In genomic region chr16:28981517-28981916, GRCh38 we compare ENCODE assay signal across 8 cellular contexts. TPM values are rescaled to one million over a fixed set of nuclear protein-coding genes. Genes with fewer than 3 reads are reported as not detected.
A peak's percentile ranks its signal among the peaks of the same experiment; 100 is the strongest.
DNase-seq lines count a peak whose midpoint lies in the region; ATAC-seq, FAIRE-seq and TF ChIP-seq lines count a peak whose summit lies in the region.

No MANE protein-coding gene starts in this region.

- DNase-seq in SIG-M5 treated with dmso at 0.1 percent for 504 hours (lab: John Stamatoyannopoulos, UW; ENCODE audit: unreplicated experiment) (peak; percentile 14), SIG-M5 (lab: John Stamatoyannopoulos, UW) (no peak), PC-9 (no peak), H1 (ENCODE audit: low read depth in 1 of 2, low spot score in 2 of 2) (peak in 1 of 2 experiments; percentile 90), NCI-H774 (lab: John Stamatoyannopoulos, UW) (no peak), HuH-7 (ENCODE audit: low spot score) (no peak)
- DNase-seq in stimulated activated CD4-positive, alpha-beta T cell treated with anti-CD3 and anti-CD28 coated beads, Interleukin-4, amount 100 ng/mL, for 24 hours, result peak; percentile 53

- H3K27ac ChIP-seq in PC-9, result no peak overlapping the region
- H3K27ac ChIP-seq in H1 (ENCODE audit: low read depth, low read length), result no peak overlapping the region

- WGBS in H1 (ENCODE audit: extremely low coverage in 1 of 2, insufficient coverage in 1 of 2, insufficient read length in 1 of 2, insufficient replicate concordance in 2 of 2, low coverage in 1 of 2, low lambda C conversion rate in 2 of 2, missing lambda C conversion rate in 1 of 2), 2 experiments, result 90% methylated on average over 11 of the region's 12 CpGs; no CpG with 5 or more reads in 1 of the 2 experiments

- no peaks in the 10 kb centered on the region for H3K27me3 ChIP-seq in PC-9 (ENCODE audit: insufficient read depth, low read depth)
- H3K27me3 ChIP-seq in H1 (replicated peaks in 1 of 4; ENCODE audit: control insufficient read depth in 3 of 4, extremely low read depth in 1 of 4, insufficient read depth in 3 of 4, low read length in 3 of 4), result no peaks in the 10 kb centered on the region

- H3K9me2 ChIP-seq in PC-9 (ENCODE audit: insufficient read depth), result no peaks in the 10 kb centered on the region

- CTCF ChIA-PET in PC-9 (lab: Charles Lee) (no interaction called here), H1 (lab: Charles Lee; ENCODE audit: partially characterized antibody) (interaction anchor here (1.1 to 2.8 kb wide), 8 partner anchors 8 to 117 kb away, joined by 3 to 13 read pairs (median 4); no protein-coding TSS in a partner anchor)

- H3K36me3 ChIP-seq in PC-9 (ENCODE audit: low read depth) (peaks cover 17% of the 10 kb centered on the region), H1 (ENCODE audit: control insufficient read depth in 2 of 4, insufficient read depth in 4 of 4, low read length in 3 of 4) (peaks cover 0 to 16% (median 5%) of the 10 kb centered on the region in 4 experiments; a peak in 5 of 8 replicates)

- H3K4me3 ChIP-seq in PC-9, result no peak overlapping the region
- H3K4me3 ChIP-seq in H1 (ENCODE audit: extremely low read depth in 1 of 4, insufficient read depth in 2 of 4, low read depth in 3 of 4, low read length in 4 of 4), result no peak overlapping the region

- H2AFZ ChIP-seq in PC-9, result no peak overlapping the region
- no peak overlapping the region for H2AFZ ChIP-seq in H1 (ENCODE audit: low read length)

- ATAC-seq in GM18502 (IDR thresholded peaks at IDR 0.05; ENCODE audit: poor library complexity, unreplicated experiment), result no peak

- TF ChIP-seq RAD21 in H1 (IDR thresholded peaks at IDR 0.05 in 1 of 2, conservative IDR thresholded peaks at IDR 0.05 in 1 of 2; ENCODE audit: low read depth in 2 of 2, low read length in 2 of 2), result peak; percentile 43 to 50; a peak in 3 of 4 replicates

- H4K5ac ChIP-seq in H1 (ENCODE audit: insufficient read length, low read depth, low read length), result no peak overlapping the region

- TF ChIP-seq CTCF in PC-9 (conservative IDR thresholded peaks at IDR 0.05) (peak; percentile 80), H1 (IDR thresholded peaks at IDR 0.05; ENCODE audit: control extremely low read depth in 1 of 3, insufficient read depth in 1 of 3, low read depth in 1 of 3, low read length in 3 of 3) (peak; percentile 85 to 94 (median 88))

- no peaks in the 10 kb centered on the region for H3K9me3 ChIP-seq in PC-9 (ENCODE audit: insufficient read depth, low read depth)
- peaks cover 5 to 7% of the 10 kb centered on the region in 2 experiments; a peak in 2 of 4 replicates for H3K9me3 ChIP-seq in H1 (ENCODE audit: insufficient read depth in 2 of 2, low read depth in 1 of 2, low read length in 1 of 2)

- no peak overlapping the region for H3K56ac ChIP-seq in H1 (replicated peaks; ENCODE audit: insufficient read length, low read depth, low read length)

- TF ChIP-seq POLR2A in H1 (IDR thresholded peaks at IDR 0.05; ENCODE audit: control extremely low read depth in 1 of 2, low read depth in 2 of 2, low read length in 2 of 2), result no peak

- no peak overlapping the region for H4K8ac ChIP-seq in H1 (ENCODE audit: extremely low read depth, insufficient read depth, low read length)

- 0 out of 2 replicates have a peak, but pooled peaks cover 3% of the 10 kb centered on the region for H3K79me2 ChIP-seq in PC-9 (ENCODE audit: low read depth)
- no peaks in the 10 kb centered on the region for H3K79me2 ChIP-seq in H1 (ENCODE audit: control insufficient read depth in 1 of 2, insufficient read depth in 2 of 2, low read length in 2 of 2)

- no peak overlapping the region for H2BK12ac ChIP-seq in H1 (ENCODE audit: low read depth, low read length)

- no peak overlapping the region for H3K4ac ChIP-seq in H1 (replicated peaks; ENCODE audit: insufficient read length, low read depth, low read length)

- H4K91ac ChIP-seq in H1 (replicated peaks; ENCODE audit: insufficient read length, low read length), result no peak overlapping the region

- peaks cover 2% of the 10 kb centered on the region; the same call in 1 of the 2 replicates for H3F3A ChIP-seq in PC-9 (ENCODE audit: insufficient read depth, low read depth)

- H4K20me1 ChIP-seq in PC-9 (ENCODE audit: insufficient read depth) (no peaks in the 10 kb centered on the region), H1 (replicated peaks in 1 of 2; ENCODE audit: control insufficient read depth in 1 of 2, insufficient read depth in 2 of 2, low read length in 2 of 2) (peaks cover 2 to 3% of the 10 kb centered on the region in 2 experiments)

- no peaks in the 10 kb centered on the region for H3K4me1 ChIP-seq in PC-9 (replicated peaks; ENCODE audit: insufficient read depth)
- H3K4me1 ChIP-seq in H1 (replicated peaks in 1 of 4; ENCODE audit: control insufficient read depth in 3 of 4, insufficient read depth in 4 of 4, low read length in 3 of 4), result no peaks in the 10 kb centered on the region

- intact Hi-C loops in PC-9 (cut with micrococcal nuclease; ENCODE audit: unreplicated experiment), result no loop called here

- POLR2A ChIA-PET in PC-9 (lab: Charles Lee; ENCODE audit: unreplicated experiment) (no interaction called here), H1 (lab: Charles Lee; ENCODE audit: partially characterized antibody) (interaction anchor here (1.1 to 2.0 kb wide), 3 partner anchors 8 to 12 kb away, joined by 3 to 5 read pairs (median 3); no protein-coding TSS in a partner anchor)

- no peak overlapping the region for H3K9ac ChIP-seq in H1 (replicated peaks in 1 of 4; ENCODE audit: extremely low read depth in 1 of 4, low read depth in 3 of 4, low read length in 3 of 4)

- peaks cover 4% of the 10 kb centered on the region; the same call in 1 of the 2 replicates for H3K79me1 ChIP-seq in H1 (ENCODE audit: low read depth, low read length)

- no peak overlapping the region for H2BK20ac ChIP-seq in H1 (ENCODE audit: low read length)

- no peak overlapping the region for H2BK5ac ChIP-seq in H1 (ENCODE audit: low read depth, low read length)

- no peak overlapping the region for H2BK120ac ChIP-seq in H1 (replicated peaks; ENCODE audit: low read depth, low read length)

- H3K4me2 ChIP-seq in PC-9 (no peak overlapping the region), H1 (ENCODE audit: insufficient read depth in 1 of 2, low read depth in 2 of 2, low read length in 2 of 2) (no peak overlapping the region)

- H3K23ac ChIP-seq in H1 (ENCODE audit: insufficient read length), result no peak overlapping the region

- H2AK5ac ChIP-seq in H1 (ENCODE audit: low read depth, low read length), result no peak overlapping the region

- FAIRE-seq in H1 (lab: Jason Lieb, UNC), result no peak

- TF ChIP-seq EP300 in H1 (IDR thresholded peaks at IDR 0.05; ENCODE audit: borderline replicate concordance in 1 of 2, low read depth in 2 of 2, low read length in 2 of 2), result no peak

- no TSS peak for BruUV-seq in PC-9 (replicated peaks; lab: Mats Ljungman, UMichigan)

- H3K18ac ChIP-seq in H1 (ENCODE audit: extremely low read depth, low read length), result no peak overlapping the region

- H3K14ac ChIP-seq in H1 (ENCODE audit: insufficient read length), result no peak overlapping the region

- H3K23me2 ChIP-seq in H1 (ENCODE audit: low read depth, low read length), result no peaks in the 10 kb centered on the region

- no peak overlapping the region for H2BK15ac ChIP-seq in H1 (ENCODE audit: low read length)

RNA-seq across cellular contexts. Expression of gene LAT, which starts 3.3 kb away (rescaled TPM):
- 12.4 and 13.0 TPM in 2 replicates for total RNA-seq in PC-9 (2021)
- total RNA-seq in H1 (2021; fragmentation: NEBNext Ultra II Directional; extraction: Animal tissue kit (Norgen Biotek cat#: 25700)), result 2.7 and 3.0 TPM in 2 replicates
- polyA plus RNA-seq in H1 (2011; rRNA removed), result 3.4 and 6.9 TPM in 2 replicates
- 3.8 TPM for polyA plus RNA-seq in H1 (2011; cell fraction: cytosol; rRNA removed)
- polyA plus RNA-seq in H1 (2011; cell fraction: nucleus; rRNA removed), result 37.5 TPM
- polyA plus RNA-seq in H1 (2012, experiment 1 of 2), result 5.0 to 7.0 TPM (median 5.7 TPM) in 4 replicates
- polyA plus RNA-seq in H1 (2012, experiment 2 of 2), result 4.2 TPM
- polyA plus RNA-seq in H1 (2013, experiment 1 of 2), result 3.2 TPM
- 2.6 TPM for polyA plus RNA-seq in H1 (2013, experiment 2 of 2)
- 0.85 and 1.7 TPM in 2 replicates for polyA minus RNA-seq in H1 (2011; rRNA and poly(A)+ RNA removed)
- not detected for polyA minus RNA-seq in H1 (2011; cell fraction: cytosol; rRNA and poly(A)+ RNA removed)
- 2.9 TPM for polyA minus RNA-seq in H1 (2011; cell fraction: nucleus; rRNA and poly(A)+ RNA removed)

RNA-seq across cellular contexts. Expression of gene SPNS1, which starts 6.9 kb away (rescaled TPM):
- 72.0 and 96.2 TPM in 2 replicates for total RNA-seq in PC-9 (2021)
- total RNA-seq in H1 (2021; fragmentation: NEBNext Ultra II Directional; extraction: Animal tissue kit (Norgen Biotek cat#: 25700)), result 48.8 and 49.7 TPM in 2 replicates
- 66.9 and 124 TPM in 2 replicates for polyA plus RNA-seq in H1 (2011; rRNA removed)
- polyA plus RNA-seq in H1 (2011; cell fraction: cytosol; rRNA removed), result 46.9 TPM
- 99.1 TPM for polyA plus RNA-seq in H1 (2011; cell fraction: nucleus; rRNA removed)
- 39.9 to 59.4 TPM (median 47.8 TPM) in 4 replicates for polyA plus RNA-seq in H1 (2012, experiment 1 of 2)
- 68.0 TPM for polyA plus RNA-seq in H1 (2012, experiment 2 of 2)
- polyA plus RNA-seq in H1 (2013, experiment 1 of 2), result 48.1 TPM
- polyA plus RNA-seq in H1 (2013, experiment 2 of 2), result 54.5 TPM
- polyA minus RNA-seq in H1 (2011; rRNA and poly(A)+ RNA removed), result 38.1 and 58.7 TPM in 2 replicates
- polyA minus RNA-seq in H1 (2011; cell fraction: cytosol; rRNA and poly(A)+ RNA removed), result 38.8 TPM
- polyA minus RNA-seq in H1 (2011; cell fraction: nucleus; rRNA and poly(A)+ RNA removed), result 22.0 TPM

RNA-seq across cellular contexts. Expression of gene NFATC2IP, which starts 30.8 kb away (rescaled TPM):
- total RNA-seq in PC-9 (2021), result 72.3 and 73.0 TPM in 2 replicates
- total RNA-seq in H1 (2021; fragmentation: NEBNext Ultra II Directional; extraction: Animal tissue kit (Norgen Biotek cat#: 25700)), result 54.4 and 56.0 TPM in 2 replicates
- polyA plus RNA-seq in H1 (2011; rRNA removed), result 71.5 and 73.3 TPM in 2 replicates
- polyA plus RNA-seq in H1 (2011; cell fraction: cytosol; rRNA removed), result 86.2 TPM
- 140 TPM for polyA plus RNA-seq in H1 (2011; cell fraction: nucleus; rRNA removed)
- polyA plus RNA-seq in H1 (2012, experiment 1 of 2), result 75.2 to 84.1 TPM (median 78.7 TPM) in 4 replicates
- 41.1 TPM for polyA plus RNA-seq in H1 (2012, experiment 2 of 2)
- polyA plus RNA-seq in H1 (2013, experiment 1 of 2), result 45.8 TPM
- polyA plus RNA-seq in H1 (2013, experiment 2 of 2), result 38.1 TPM
- polyA minus RNA-seq in H1 (2011; rRNA and poly(A)+ RNA removed), result 67.6 and 74.7 TPM in 2 replicates
- polyA minus RNA-seq in H1 (2011; cell fraction: cytosol; rRNA and poly(A)+ RNA removed), result 27.4 TPM
- polyA minus RNA-seq in H1 (2011; cell fraction: nucleus; rRNA and poly(A)+ RNA removed), result 67.3 TPM

RNA-seq across cellular contexts. Expression of gene CD19, which starts 49.7 kb away (rescaled TPM):
- total RNA-seq in PC-9 (2021), result not detected in 2 replicates
- total RNA-seq in H1 (2021; fragmentation: NEBNext Ultra II Directional; extraction: Animal tissue kit (Norgen Biotek cat#: 25700)), result 0.21 and 0.65 TPM in 2 replicates
- 0.57 and 2.3 TPM in 2 replicates for polyA plus RNA-seq in H1 (2011; rRNA removed)
- polyA plus RNA-seq in H1 (2011; cell fraction: cytosol; rRNA removed), result 1.8 TPM
- polyA plus RNA-seq in H1 (2011; cell fraction: nucleus; rRNA removed), result 1.0 TPM
- 0.53 to 0.73 TPM (median 0.65 TPM) in 4 replicates for polyA plus RNA-seq in H1 (2012, experiment 1 of 2)
- polyA plus RNA-seq in H1 (2012, experiment 2 of 2), result 0.16 TPM
- 1.1 TPM for polyA plus RNA-seq in H1 (2013, experiment 1 of 2)
- polyA plus RNA-seq in H1 (2013, experiment 2 of 2), result 1.6 TPM
- polyA minus RNA-seq in H1 (2011; rRNA and poly(A)+ RNA removed), result 0.28 TPM in 1 of 2 replicates, not detected in the other
- polyA minus RNA-seq in H1 (2011; cell fraction: cytosol; rRNA and poly(A)+ RNA removed), result not detected
- 1.1 TPM for polyA minus RNA-seq in H1 (2011; cell fraction: nucleus; rRNA and poly(A)+ RNA removed)

RNA-seq across cellular contexts. Expression of gene RABEP2, which starts 56.5 kb away (rescaled TPM):
- 48.5 and 70.5 TPM in 2 replicates for total RNA-seq in PC-9 (2021)
- 13.3 and 14.9 TPM in 2 replicates for total RNA-seq in H1 (2021; fragmentation: NEBNext Ultra II Directional; extraction: Animal tissue kit (Norgen Biotek cat#: 25700))
- polyA plus RNA-seq in H1 (2011; rRNA removed), result 10.4 and 13.2 TPM in 2 replicates
- polyA plus RNA-seq in H1 (2011; cell fraction: cytosol; rRNA removed), result 21.1 TPM
- 27.3 TPM for polyA plus RNA-seq in H1 (2011; cell fraction: nucleus; rRNA removed)
- polyA plus RNA-seq in H1 (2012, experiment 1 of 2), result 13.5 to 16.6 TPM (median 15.7 TPM) in 4 replicates
- polyA plus RNA-seq in H1 (2012, experiment 2 of 2), result 10.2 TPM
- polyA plus RNA-seq in H1 (2013, experiment 1 of 2), result 8.9 TPM
- polyA plus RNA-seq in H1 (2013, experiment 2 of 2), result 8.0 TPM
- 3.9 and 4.0 TPM in 2 replicates for polyA minus RNA-seq in H1 (2011; rRNA and poly(A)+ RNA removed)
- 9.5 TPM for polyA minus RNA-seq in H1 (2011; cell fraction: cytosol; rRNA and poly(A)+ RNA removed)
- 13.0 TPM for polyA minus RNA-seq in H1 (2011; cell fraction: nucleus; rRNA and poly(A)+ RNA removed)

Comparison
In these comparisons a context has a peak if more than half of its experiments do, and no peak if none do; other contexts are left out.
1. DNase-seq: peak in SIG-M5 treated with dmso at 0.1 percent for 504 hours (single experiment) and stimulated activated CD4-positive, alpha-beta T cell treated with anti-CD3 and anti-CD28 coated beads, Interleukin-4, amount 100 ng/mL, for 24 hours (single experiment); none in SIG-M5 (single experiment), PC-9 (0 of 2), NCI-H774 (single experiment) and HuH-7 (single experiment).